In genomic region chr7:158730383-158731055, GRCh38 we compare ENCODE assay signal across 18 cellular contexts. TPM values are rescaled to one million over a fixed set of nuclear protein-coding genes. Genes with fewer than 3 reads are reported as not detected.
A peak's percentile ranks its signal among the peaks of the same experiment; 100 is the strongest.
DNase-seq lines count a peak whose midpoint lies in the region; ATAC-seq, FAIRE-seq and TF ChIP-seq lines count a peak whose summit lies in the region.
"Had no signal": no experiment of that assay in that cellular context is flagged by ENCODE, and none has a peak within 500 bp of the region (broad histone marks: within the 10 kb centered on the region; RNA-seq: fewer than 3 reads in every experiment).

No MANE protein-coding gene starts in this region.

- no peaks in the 10 kb centered on the region for H3K4me1 ChIP-seq in lower lobe of right lung
- H3K4me1 ChIP-seq: breast epithelium, vagina had no signal

- H3K4me1 Mint-ChIP-seq in activated naive CD4-positive, alpha-beta T cell treated with anti-CD3 and anti-CD28 coated beads for 36 hours (ENCODE audit: low read depth), result peaks cover 10% of the 10 kb centered on the region
- peaks cover 2% of the 10 kb centered on the region for H3K4me1 Mint-ChIP-seq in activated naive CD8-positive, alpha-beta T cell treated with anti-CD3 and anti-CD28 coated beads, Interleukin-2, amount 50 U/mL, for 24 hours
- H3K4me1 Mint-ChIP-seq in stimulated activated effector memory CD8-positive, alpha-beta T cell treated with anti-CD3 and anti-CD28 coated beads, Interleukin-12 subunit alpha, Interleukin-12 subunit beta, amount 100 ng/mL, for 72 hours, result peaks cover 10% of the 10 kb centered on the region
- H3K4me1 Mint-ChIP-seq in stimulated activated naive B cell treated with anti-CD40 and anti-IgM and Interleukin-4, amounts not matched to agents 10 μg/mL and 1 μg/mL and 100 μg/mL, for 72 hours, result peaks cover 0 to 3% of the 10 kb centered on the region in 2 donors

- no peaks in the 10 kb centered on the region for H3K27me3 ChIP-seq in lower lobe of right lung (ENCODE audit: low read depth)
- H3K27me3 ChIP-seq: breast epithelium, vagina had no signal

- DNase-seq in activated naive CD4-positive, alpha-beta T cell treated with anti-CD3 and anti-CD28 coated beads for 36 hours, result peak; percentile 31
- no peak for DNase-seq in activated naive CD4-positive, alpha-beta T cell treated with anti-CD3 and anti-CD28 coated beads, Interleukin-2, amount 50 U/mL, for 16 hours
- DNase-seq in activated naive CD8-positive, alpha-beta T cell treated with anti-CD3 and anti-CD28 coated beads, Interleukin-2, amount 50 U/mL, for 24 hours, result no peak
- DNase-seq in lower lobe of right lung (no peak), DMS79 treated with DMSO at 0.1 percent for 48 hours (lab: John Stamatoyannopoulos, UW) (no peak), D721Med (ENCODE audit: insufficient read length, low spot score) (no peak)
- peak in 1 of 2 donors; percentile 26 for DNase-seq in stimulated activated effector memory CD8-positive, alpha-beta T cell treated with anti-CD3 and anti-CD28 coated beads, Interleukin-12 subunit alpha, Interleukin-12 subunit beta, amount 100 ng/mL, for 72 hours (ENCODE audit: low spot score in 2 of 2)
- no peak for DNase-seq in stimulated activated naive B cell treated with anti-CD40 and anti-IgM and Interleukin-4, amounts not matched to agents 10 μg/mL and 1 μg/mL and 100 μg/mL, for 72 hours
- DNase-seq: DMS153; hippocampal formation; NCI-H1694 treated with DMSO at 0.1 percent for 48 hours; NCI-H526 treated with DMSO at 0.1 percent for 48 hours; posterior cingulate gyrus; RPMI8226; stimulated activated CD8-positive, alpha-beta memory T cell treated with anti-CD3 and anti-CD28 coated beads, Interleukin-4, amount 100 ng/mL, for 48 hours had no signal

- H3K27me3 Mint-ChIP-seq in activated naive CD4-positive, alpha-beta T cell treated with anti-CD3 and anti-CD28 coated beads for 36 hours (ENCODE audit: low read depth), result no peaks in the 10 kb centered on the region
- H3K27me3 Mint-ChIP-seq in activated naive CD8-positive, alpha-beta T cell treated with anti-CD3 and anti-CD28 coated beads, Interleukin-2, amount 50 U/mL, for 24 hours, result no peaks in the 10 kb centered on the region
- H3K27me3 Mint-ChIP-seq in stimulated activated naive B cell treated with anti-CD40 and anti-IgM and Interleukin-4, amounts not matched to agents 10 μg/mL and 1 μg/mL and 100 μg/mL, for 72 hours, result no peaks in the 10 kb centered on the region
- H3K27me3 Mint-ChIP-seq: IgD-negative memory B cell had no signal

- H3K36me3 Mint-ChIP-seq in activated naive CD4-positive, alpha-beta T cell treated with anti-CD3 and anti-CD28 coated beads for 36 hours (ENCODE audit: low read depth), result peaks cover 19% of the 10 kb centered on the region
- peaks cover 29% of the 10 kb centered on the region for H3K36me3 Mint-ChIP-seq in activated naive CD8-positive, alpha-beta T cell treated with anti-CD3 and anti-CD28 coated beads, Interleukin-2, amount 50 U/mL, for 24 hours (ENCODE audit: low read depth)
- H3K36me3 Mint-ChIP-seq in stimulated activated effector memory CD8-positive, alpha-beta T cell treated with anti-CD3 and anti-CD28 coated beads, Interleukin-12 subunit alpha, Interleukin-12 subunit beta, amount 100 ng/mL, for 72 hours, result peaks cover 62% of the 10 kb centered on the region
- peaks cover 19 to 22% of the 10 kb centered on the region in 2 donors for H3K36me3 Mint-ChIP-seq in stimulated activated naive B cell treated with anti-CD40 and anti-IgM and Interleukin-4, amounts not matched to agents 10 μg/mL and 1 μg/mL and 100 μg/mL, for 72 hours

- H3K9me3 ChIP-seq in lower lobe of right lung, result no peaks in the 10 kb centered on the region
- H3K9me3 ChIP-seq: breast epithelium, vagina had no signal

- FAIRE-seq in D721Med (lab: Jason Lieb, UNC), result no peak

- H3K9me3 Mint-ChIP-seq in activated naive CD4-positive, alpha-beta T cell treated with anti-CD3 and anti-CD28 coated beads for 36 hours, result no peaks in the 10 kb centered on the region
- H3K9me3 Mint-ChIP-seq in activated naive CD8-positive, alpha-beta T cell treated with anti-CD3 and anti-CD28 coated beads, Interleukin-2, amount 50 U/mL, for 24 hours, result no peaks in the 10 kb centered on the region
- H3K9me3 Mint-ChIP-seq in stimulated activated effector memory CD8-positive, alpha-beta T cell treated with anti-CD3 and anti-CD28 coated beads, Interleukin-12 subunit alpha, Interleukin-12 subunit beta, amount 100 ng/mL, for 72 hours, result no peaks in the 10 kb centered on the region
- no peaks in the 10 kb centered on the region for H3K9me3 Mint-ChIP-seq in stimulated activated naive B cell treated with anti-CD40 and anti-IgM and Interleukin-4, amounts not matched to agents 10 μg/mL and 1 μg/mL and 100 μg/mL, for 72 hours
- H3K9me3 Mint-ChIP-seq: IgD-negative memory B cell had no signal

- no peak overlapping the region for H3K4me3 Mint-ChIP-seq in activated naive CD4-positive, alpha-beta T cell treated with anti-CD3 and anti-CD28 coated beads for 36 hours
- H3K4me3 Mint-ChIP-seq in activated naive CD8-positive, alpha-beta T cell treated with anti-CD3 and anti-CD28 coated beads, Interleukin-2, amount 50 U/mL, for 24 hours, result no peak overlapping the region
- H3K4me3 Mint-ChIP-seq in stimulated activated effector memory CD8-positive, alpha-beta T cell treated with anti-CD3 and anti-CD28 coated beads, Interleukin-12 subunit alpha, Interleukin-12 subunit beta, amount 100 ng/mL, for 72 hours, result no peak overlapping the region
- no peak overlapping the region for H3K4me3 Mint-ChIP-seq in stimulated activated naive B cell treated with anti-CD40 and anti-IgM and Interleukin-4, amounts not matched to agents 10 μg/mL and 1 μg/mL and 100 μg/mL, for 72 hours
- H3K4me3 Mint-ChIP-seq: IgD-negative memory B cell had no signal

- TF ChIP-seq CTCF in lower lobe of right lung (IDR thresholded peaks at IDR 0.05), result no peak
- no peak for TF ChIP-seq CTCF in D721Med (IDR thresholded peaks at IDR 0.05; ENCODE audit: insufficient read depth, missing control alignments)

- CTCF ChIA-PET in activated naive CD4-positive, alpha-beta T cell treated with anti-CD3 and anti-CD28 coated beads for 36 hours (lab: Charles Lee), result interaction anchor here (0.7 kb wide), 1 partner anchor 82 kb away, joined by 3 read pairs; no protein-coding TSS in a partner anchor

- ATAC-seq in activated naive CD8-positive, alpha-beta T cell treated with anti-CD3 and anti-CD28 coated beads, Interleukin-2, amount 50 U/mL, for 24 hours, result no peak
- ATAC-seq in lower lobe of right lung, result peak; percentile 31 to 49
- no peak for ATAC-seq in stimulated activated effector memory CD8-positive, alpha-beta T cell treated with anti-CD3 and anti-CD28 coated beads, Interleukin-12 subunit alpha, Interleukin-12 subunit beta, amount 100 ng/mL, for 72 hours
- no peak for ATAC-seq in stimulated activated naive B cell treated with anti-CD40 and anti-IgM and Interleukin-4, amounts not matched to agents 10 μg/mL and 1 μg/mL and 100 μg/mL, for 72 hours (replicated peaks)

- H3K27ac ChIP-seq in lower lobe of right lung, result no peak overlapping the region
- H3K27ac ChIP-seq: breast epithelium, vagina had no signal

- peaks cover 22% of the 10 kb centered on the region for H3K36me3 ChIP-seq in lower lobe of right lung
- H3K36me3 ChIP-seq: breast epithelium had no signal

- H3K27ac Mint-ChIP-seq in activated naive CD4-positive, alpha-beta T cell treated with anti-CD3 and anti-CD28 coated beads for 36 hours, result peak overlapping the region; percentile 51
- peak overlapping the region; percentile 10 for H3K27ac Mint-ChIP-seq in activated naive CD8-positive, alpha-beta T cell treated with anti-CD3 and anti-CD28 coated beads, Interleukin-2, amount 50 U/mL, for 24 hours
- H3K27ac Mint-ChIP-seq in stimulated activated effector memory CD8-positive, alpha-beta T cell treated with anti-CD3 and anti-CD28 coated beads, Interleukin-12 subunit alpha, Interleukin-12 subunit beta, amount 100 ng/mL, for 72 hours, result peak overlapping the region; percentile 17
- H3K27ac Mint-ChIP-seq in stimulated activated naive B cell treated with anti-CD40 and anti-IgM and Interleukin-4, amounts not matched to agents 10 μg/mL and 1 μg/mL and 100 μg/mL, for 72 hours, result no peak overlapping the region

- intact Hi-C loops in activated naive CD4-positive, alpha-beta T cell treated with anti-CD3 and anti-CD28 coated beads for 36 hours (cut with micrococcal nuclease), result no loop called here
- intact Hi-C loops in lower lobe of right lung (cut with DNase I), result no loop called here

- no peak overlapping the region for H3K4me3 ChIP-seq in lower lobe of right lung
- H3K4me3 ChIP-seq: breast epithelium, vagina had no signal

RNA-seq across cellular contexts. Expression of gene NCAPG2, which starts 25.9 kb away (rescaled TPM):
- 100 to 1,000 TPM; 145 to 149 TPM for total RNA-seq in activated naive CD4-positive, alpha-beta T cell treated with anti-CD3 and anti-CD28 coated beads for 36 hours
- total RNA-seq in lower lobe of right lung, result 10.0 TPM

Comparison
In these comparisons a context has a peak if more than half of its experiments do, and no peak if none do; other contexts are left out.
1. ATAC-seq: peak in lower lobe of right lung (2 of 2); none in activated naive CD8-positive, alpha-beta T cell treated with anti-CD3 and anti-CD28 coated beads, Interleukin-2, amount 50 U/mL, for 24 hours (single experiment), stimulated activated effector memory CD8-positive, alpha-beta T cell treated with anti-CD3 and anti-CD28 coated beads, Interleukin-12 subunit alpha, Interleukin-12 subunit beta, amount 100 ng/mL, for 72 hours (single experiment) and stimulated activated naive B cell treated with anti-CD40 and anti-IgM and Interleukin-4, amounts not matched to agents 10 μg/mL and 1 μg/mL and 100 μg/mL, for 72 hours (0 of 2).
2. RNA of gene NCAPG2, which starts 25.9 kb away (total RNA-seq): 145 to 149 TPM in activated naive CD4-positive, alpha-beta T cell treated with anti-CD3 and anti-CD28 coated beads for 36 hours; 10.0 TPM in lower lobe of right lung (single experiment); every median in the first group is over 10 times any median in the second.